ENCODE assay signal across 30 cellular contexts in the genomic region with DNA sequence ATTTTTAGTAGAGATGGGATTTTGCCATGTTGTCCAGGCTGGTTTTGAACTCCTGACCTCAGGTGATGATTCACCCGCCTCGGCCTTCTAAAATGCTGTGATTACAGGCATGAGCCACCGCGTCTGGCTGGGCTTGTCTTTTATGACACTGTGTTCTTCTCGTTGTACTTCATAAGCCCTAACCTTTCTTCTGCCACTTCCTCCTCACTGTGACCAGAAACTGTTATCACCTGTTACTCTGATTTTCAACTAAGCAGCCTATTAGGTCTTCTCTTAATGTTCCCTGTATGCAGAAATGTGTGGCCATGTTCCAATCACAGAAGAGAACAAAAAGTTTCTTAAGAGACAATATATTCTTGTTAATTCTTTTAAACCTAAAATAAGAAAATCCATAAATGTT.
"Had no signal": no experiment of that assay in that cellular context is flagged by ENCODE, and none has a peak within 500 bp of the region (broad histone marks: within the 10 kb centered on the region; RNA-seq: fewer than 3 reads in every experiment).

No MANE protein-coding gene starts in this region.

- ATAC-seq: activated CD8-positive, alpha-beta T cell treated with anti-CD3 and anti-CD28 coated beads for 36 hours; activated T-cell treated with anti-CD3 and anti-CD28 coated beads, Interleukin-2, amount 50 U/mL, for 72 hours; body of pancreas; Panc1 had no signal

- H3K4me3 Mint-ChIP-seq: activated CD8-positive, alpha-beta T cell treated with anti-CD3 and anti-CD28 coated beads for 36 hours; activated naive CD4-positive, alpha-beta T cell treated with anti-CD3 and anti-CD28 coated beads, Interleukin-2, amount 10 ng/mL, durations not matched to agents 7 days and 5 days; activated naive CD8-positive, alpha-beta T cell treated with anti-CD3 and anti-CD28 coated beads for 36 hours; activated T-cell treated with anti-CD3 and anti-CD28 coated beads, Interleukin-2, amount 50 U/mL, for 72 hours had no signal

- H3K4me1 Mint-ChIP-seq: activated naive CD4-positive, alpha-beta T cell treated with anti-CD3 and anti-CD28 coated beads, Interleukin-2, amount 10 ng/mL, durations not matched to agents 7 days and 5 days; activated naive CD8-positive, alpha-beta T cell treated with anti-CD3 and anti-CD28 coated beads for 36 hours had no signal

- H3K27me3 Mint-ChIP-seq: activated CD8-positive, alpha-beta T cell treated with anti-CD3 and anti-CD28 coated beads for 36 hours; activated naive CD4-positive, alpha-beta T cell treated with anti-CD3 and anti-CD28 coated beads, Interleukin-2, amount 10 ng/mL, durations not matched to agents 7 days and 5 days; activated naive CD8-positive, alpha-beta T cell treated with anti-CD3 and anti-CD28 coated beads for 36 hours had no signal

- H3K9me2 ChIP-seq: SK-N-SH had no signal

- H3K9ac ChIP-seq: SK-N-SH had no signal

- H3K4me2 ChIP-seq: SK-N-SH had no signal

- FAIRE-seq: bronchial epithelial cell had no signal

- H3K4me1 ChIP-seq: adrenal gland, ascending aorta, body of pancreas, SJCRH30 had no signal

- H3K27ac Mint-ChIP-seq: activated CD8-positive, alpha-beta T cell treated with anti-CD3 and anti-CD28 coated beads for 36 hours; activated naive CD4-positive, alpha-beta T cell treated with anti-CD3 and anti-CD28 coated beads, Interleukin-2, amount 10 ng/mL, durations not matched to agents 7 days and 5 days; activated naive CD8-positive, alpha-beta T cell treated with anti-CD3 and anti-CD28 coated beads for 36 hours; activated T-cell treated with anti-CD3 and anti-CD28 coated beads, Interleukin-2, amount 50 U/mL, for 72 hours; activated T-helper 2 cell treated with anti-CD3 and anti-CD28 coated beads, Interferon-gamma antibody, Interleukin-2, Interleukin-4, amounts not matched to agents 10 μg/mL and 5 μg/mL and 100 μg/mL, durations not matched to agents 14 hours and 24 hours and 36 hours had no signal

- DNase-seq: activated CD4-positive, CD25-positive, alpha-beta regulatory T cell; activated CD8-positive, alpha-beta memory T cell treated with anti-CD3 and anti-CD28 coated beads, Interleukin-2, amount 50 U/mL, for 4 hours; activated CD8-positive, alpha-beta T cell treated with anti-CD3 and anti-CD28 coated beads for 36 hours; activated gamma-delta T cell treated with Interleukin-2 at 50 U/mL for 16 hours; activated naive CD4-positive, alpha-beta T cell treated with anti-CD3 and anti-CD28 coated beads, Interleukin-2, amount 10 ng/mL, durations not matched to agents 7 days and 5 days; activated naive CD8-positive, alpha-beta T cell treated with anti-CD3 and anti-CD28 coated beads for 36 hours; activated T-cell treated with anti-CD3 and anti-CD28 coated beads, Interleukin-2, amount 50 U/mL, for 72 hours; adrenal gland; body of pancreas; central memory CD4-positive, alpha-beta T cell; KBM-7; NCI-H1092; NCI-H1417; NCI-H2029; NCI-H345; NCI-H510A; NCI-H526 treated with DMSO at 0.1 percent for 48 hours; NCI-H82; NK-92 treated with Interleukin-12 subunit alpha and Interleukin-12 subunit beta, amount 100 ng/mL, for 24 hours; OCI-M1; Right ventricle myocardium superior; SJCRH30; SK-N-SH; T-helper 1 cell had no signal

- H3K4me3 ChIP-seq: ascending aorta, body of pancreas, SJCRH30 had no signal

- H3K27me3 ChIP-seq: adrenal gland, ascending aorta, body of pancreas, SJCRH30 had no signal

- H3K27ac ChIP-seq: adrenal gland, ascending aorta, body of pancreas, RWPE1, SJCRH30, VCaP had no signal
